Comparison of ENCODE assay signal across 9 cellular contexts in genomic region chr2:239396881-239397681, GRCh38. TPM values are rescaled to one million over a fixed set of nuclear protein-coding genes. Genes with fewer than 3 reads are reported as not detected.
A peak's percentile ranks its signal among the peaks of the same experiment; 100 is the strongest.
DNase-seq lines count a peak whose midpoint lies in the region; ATAC-seq and TF ChIP-seq lines count a peak whose summit lies in the region.
"Had no signal": no experiment of that assay in that cellular context is flagged by ENCODE, and none has a peak within 500 bp of the region (broad histone marks: within the 10 kb centered on the region; RNA-seq: fewer than 3 reads in every experiment).

No MANE protein-coding gene starts in this region.

- no peaks in the 10 kb centered on the region for H3K27me3 Mint-ChIP-seq in CD8-positive, alpha-beta memory T cell
- no peaks in the 10 kb centered on the region for H3K27me3 Mint-ChIP-seq in activated naive CD4-positive, alpha-beta T cell treated with anti-CD3 and anti-CD28 coated beads for 36 hours (ENCODE audit: low read depth)

- no peak overlapping the region for H3K14ac ChIP-seq in mesenchymal stem cell (ENCODE audit: low read length in 2 of 2)

- H3K79me2 ChIP-seq in Karpas-422 (ENCODE audit: low read length): peaks cover 5% of the 10 kb centered on the region; the same call in 1 of the 2 replicates

- peaks cover 0 to 9% (median 0%) of the 10 kb centered on the region in 3 donors for H3K36me3 Mint-ChIP-seq in CD8-positive, alpha-beta memory T cell
- H3K36me3 Mint-ChIP-seq in activated naive CD4-positive, alpha-beta T cell treated with anti-CD3 and anti-CD28 coated beads for 36 hours (ENCODE audit: low read depth): peaks cover 5% of the 10 kb centered on the region

- no peak overlapping the region for H2BK12ac ChIP-seq in mesenchymal stem cell (ENCODE audit: low read length in 2 of 2)

- H3K4me3 Mint-ChIP-seq in CD8-positive, alpha-beta memory T cell: peak overlapping the region in 2 of 7 donors; percentile 19 to 70
- no peak overlapping the region for H3K4me3 Mint-ChIP-seq in activated naive CD4-positive, alpha-beta T cell treated with anti-CD3 and anti-CD28 coated beads for 36 hours

- POLR2A ChIA-PET in CD8-positive, alpha-beta memory T cell (lab: Charles Lee): interaction anchor here (0.8 kb wide), 1 partner anchor 181 kb away, joined by 3 read pairs; no protein-coding TSS in a partner anchor

- H3K23ac ChIP-seq in mesenchymal stem cell (ENCODE audit: low read length in 2 of 2): no peak overlapping the region

- no peak for TF ChIP-seq EP300 in gastroesophageal sphincter (IDR thresholded peaks at IDR 0.05)
- TF ChIP-seq EP300 in suprapubic skin (IDR thresholded peaks at IDR 0.05): no peak

- no peaks in the 10 kb centered on the region for H3K36me3 ChIP-seq in CD8-positive, alpha-beta memory T cell (ENCODE audit: insufficient read depth, low read length)
- H3K36me3 ChIP-seq in Karpas-422 (ENCODE audit: insufficient read depth, low read length) (no peaks in the 10 kb centered on the region), mesenchymal stem cell (ENCODE audit: control insufficient read depth in 1 of 2, insufficient read depth in 2 of 2, low read depth in 1 of 2, low read length in 2 of 2) (peaks cover 0 to 8% of the 10 kb centered on the region in 2 experiments), left lung (no peaks in the 10 kb centered on the region), gastroesophageal sphincter (no peaks in the 10 kb centered on the region), suprapubic skin (no peaks in the 10 kb centered on the region)

- H3K9me3 Mint-ChIP-seq in CD8-positive, alpha-beta memory T cell: no peaks in the 10 kb centered on the region
- no peaks in the 10 kb centered on the region for H3K9me3 Mint-ChIP-seq in activated naive CD4-positive, alpha-beta T cell treated with anti-CD3 and anti-CD28 coated beads for 36 hours

- H2BK5ac ChIP-seq in mesenchymal stem cell (ENCODE audit: low read depth, low read length, poor library complexity, severe bottlenecking): no peak overlapping the region

- H3K27ac Mint-ChIP-seq in CD8-positive, alpha-beta memory T cell: peak overlapping the region in 6 of 8 donors; percentile 35 to 89 (median 74)
- peak overlapping the region; percentile 71 for H3K27ac Mint-ChIP-seq in activated naive CD4-positive, alpha-beta T cell treated with anti-CD3 and anti-CD28 coated beads for 36 hours

- H2BK15ac ChIP-seq in mesenchymal stem cell (ENCODE audit: low read depth, poor library complexity, severe bottlenecking): no peak overlapping the region

- ATAC-seq in left lung: no peak
- no peak for ATAC-seq in gastroesophageal sphincter
- ATAC-seq: esophagus mucosa had no signal

- CTCF ChIA-PET in CD8-positive, alpha-beta memory T cell (lab: Charles Lee): interaction anchor here (1.0 kb wide), 1 partner anchor 130 kb away, joined by 3 read pairs; no protein-coding TSS in a partner anchor
- CTCF ChIA-PET in activated naive CD4-positive, alpha-beta T cell treated with anti-CD3 and anti-CD28 coated beads for 36 hours (lab: Charles Lee): interaction anchor here (1.0 kb wide), 1 partner anchor 130 kb away, joined by 4 read pairs; no protein-coding TSS in a partner anchor

- no peaks in the 10 kb centered on the region for H3K27me3 ChIP-seq in CD8-positive, alpha-beta memory T cell (ENCODE audit: insufficient read depth, low read length, poor library complexity, severe bottlenecking)
- H3K27me3 ChIP-seq in Karpas-422 (ENCODE audit: low read length) (no peaks in the 10 kb centered on the region), mesenchymal stem cell (ENCODE audit: control insufficient read depth in 1 of 2, insufficient read depth in 1 of 2, low read length in 2 of 2) (no peaks in the 10 kb centered on the region), left lung (no peaks in the 10 kb centered on the region), gastroesophageal sphincter (no peaks in the 10 kb centered on the region), suprapubic skin (no peaks in the 10 kb centered on the region)

- peak in 2 of 5 donors; percentile 59 to 60 for DNase-seq in CD8-positive, alpha-beta memory T cell
- DNase-seq in Karpas-422 (peak; percentile 48), mesenchymal stem cell (no peak), left lung (no peak), suprapubic skin (ENCODE audit: low spot score in 2 of 2) (no peak), cerebellar nuclear complex (lab: John Stamatoyannopoulos, UW) (no peak)
- DNase-seq in activated naive CD4-positive, alpha-beta T cell treated with anti-CD3 and anti-CD28 coated beads for 36 hours: peak; percentile 75

- H2AFZ ChIP-seq in Karpas-422 (ENCODE audit: low read length) (no peak overlapping the region), mesenchymal stem cell (ENCODE audit: low read depth, low read length) (no peak overlapping the region)

- 90% methylated on average over 16 of the region's 19 CpGs for WGBS in mesenchymal stem cell
- 44 to 90% methylated on average over 4 to 9 of the region's 19 CpGs for WGBS in gastroesophageal sphincter (ENCODE audit: low coverage in 1 of 2), 2 donors
- WGBS in suprapubic skin: 71% methylated on average over 19 of the region's 19 CpGs

- H3K4me2 ChIP-seq in Karpas-422 (ENCODE audit: low read depth, low read length, poor library complexity, severe bottlenecking) (no peak overlapping the region), mesenchymal stem cell (ENCODE audit: low read length, poor library complexity, severe bottlenecking) (no peak overlapping the region)

- no peaks in the 10 kb centered on the region for H3K9me3 ChIP-seq in CD8-positive, alpha-beta memory T cell (ENCODE audit: low read length)
- H3K9me3 ChIP-seq in Karpas-422 (ENCODE audit: low read length) (no peaks in the 10 kb centered on the region), mesenchymal stem cell (ENCODE audit: control insufficient read depth, low read length) (no peaks in the 10 kb centered on the region), left lung (no peaks in the 10 kb centered on the region), gastroesophageal sphincter (no peaks in the 10 kb centered on the region), suprapubic skin (no peaks in the 10 kb centered on the region)

- H3K18ac ChIP-seq in mesenchymal stem cell (ENCODE audit: low read depth in 1 of 2, low read length in 2 of 2): no peak overlapping the region

- TF ChIP-seq POLR2A in gastroesophageal sphincter (IDR thresholded peaks at IDR 0.05): no peak
- TF ChIP-seq POLR2A in suprapubic skin (IDR thresholded peaks at IDR 0.05): no peak

- peaks cover 30 to 45% (median 42%) of the 10 kb centered on the region in 3 donors for H3K4me1 Mint-ChIP-seq in CD8-positive, alpha-beta memory T cell
- H3K4me1 Mint-ChIP-seq in activated naive CD4-positive, alpha-beta T cell treated with anti-CD3 and anti-CD28 coated beads for 36 hours (ENCODE audit: low read depth): peaks cover 44% of the 10 kb centered on the region

- H3K4me1 ChIP-seq in CD8-positive, alpha-beta memory T cell (ENCODE audit: insufficient read depth, low read length): peaks cover 26% of the 10 kb centered on the region
- peaks cover 16% of the 10 kb centered on the region for H3K4me1 ChIP-seq in Karpas-422 (ENCODE audit: low read length)
- H3K4me1 ChIP-seq in mesenchymal stem cell (ENCODE audit: control insufficient read depth, insufficient read depth, low read depth, low read length): peaks cover 36% of the 10 kb centered on the region
- peaks cover 16 to 52% of the 10 kb centered on the region in 2 donors for H3K4me1 ChIP-seq in left lung
- H3K4me1 ChIP-seq in gastroesophageal sphincter: peaks cover 0 to 80% (median 22%) of the 10 kb centered on the region in 3 donors
- peaks cover 41% of the 10 kb centered on the region for H3K4me1 ChIP-seq in suprapubic skin

- H3K4ac ChIP-seq in mesenchymal stem cell (ENCODE audit: low read depth in 1 of 2, low read length in 2 of 2): no peak overlapping the region

- H3K27ac ChIP-seq in CD8-positive, alpha-beta memory T cell (ENCODE audit: low read depth, low read length): no peak overlapping the region
- H3K27ac ChIP-seq in Karpas-422 (ENCODE audit: low read length) (no peak overlapping the region), mesenchymal stem cell (ENCODE audit: low read length, poor library complexity, severe bottlenecking) (no peak overlapping the region), left lung (no peak overlapping the region), gastroesophageal sphincter (peak overlapping the region in 2 of 4 donors; percentile 20 to 99), suprapubic skin (no peak overlapping the region)

- H3K4me3 ChIP-seq in CD8-positive, alpha-beta memory T cell (ENCODE audit: low read length): no peak overlapping the region
- H3K4me3 ChIP-seq in Karpas-422 (ENCODE audit: low read length) (no peak overlapping the region), mesenchymal stem cell (ENCODE audit: insufficient read depth in 1 of 2, low read depth in 1 of 2, low read length in 2 of 2) (no peak overlapping the region), left lung (no peak overlapping the region), gastroesophageal sphincter (no peak overlapping the region), suprapubic skin (no peak overlapping the region)

- peaks cover 53% of the 10 kb centered on the region for H4K20me1 ChIP-seq in Karpas-422 (ENCODE audit: insufficient read depth, low read depth, low read length)

- no peak overlapping the region for H2BK120ac ChIP-seq in mesenchymal stem cell (ENCODE audit: low read depth, low read length)

- TF ChIP-seq CTCF in left lung (IDR thresholded peaks at IDR 0.05): no peak
- TF ChIP-seq CTCF in gastroesophageal sphincter (IDR thresholded peaks at IDR 0.05): peak in 1 of 4 experiments; percentile 34
- TF ChIP-seq CTCF in suprapubic skin (IDR thresholded peaks at IDR 0.05): no peak

- H4K8ac ChIP-seq in mesenchymal stem cell (ENCODE audit: low read length): peak overlapping the region; percentile 14

- no peak overlapping the region for H2AK5ac ChIP-seq in mesenchymal stem cell (ENCODE audit: low read length, severe bottlenecking)

- H4K91ac ChIP-seq in mesenchymal stem cell (ENCODE audit: low read length): peak overlapping the region; percentile 41

- intact Hi-C loops in activated naive CD4-positive, alpha-beta T cell treated with anti-CD3 and anti-CD28 coated beads for 36 hours (cut with micrococcal nuclease): loop anchor here (1.0 kb wide), 1 partner anchor 130 kb away; no protein-coding TSS in a partner anchor
- intact Hi-C loops in left lung (cut with DNase I): no loop called here

- no peak overlapping the region for H3K9ac ChIP-seq in Karpas-422 (ENCODE audit: low read length)
- H3K9ac ChIP-seq in mesenchymal stem cell (ENCODE audit: low read length): no peak overlapping the region

- H3K9me2 ChIP-seq in Karpas-422 (replicated peaks; ENCODE audit: insufficient read depth, low read length): no peaks in the 10 kb centered on the region

- H3K79me1 ChIP-seq in mesenchymal stem cell (replicated peaks; ENCODE audit: low read length, poor library complexity, severe bottlenecking): peaks cover 39% of the 10 kb centered on the region

RNA-seq across cellular contexts. Expression of gene HDAC4, which starts 3.7 kb away (rescaled TPM):
- total RNA-seq in CD8-positive, alpha-beta memory T cell: 10 to 100 TPM; 24.0 to 28.8 TPM
- polyA plus RNA-seq in CD8-positive, alpha-beta memory T cell: 8.3 TPM
- total RNA-seq in Karpas-422 (2014; rRNA removed; shearing (Covaris generic); ENCODE audit: low replicate concordance): 8.5 and 16.5 TPM in 2 replicates
- total RNA-seq in activated naive CD4-positive, alpha-beta T cell treated with anti-CD3 and anti-CD28 coated beads for 36 hours: 10 to 100 TPM; 32.0 to 35.6 TPM
- polyA plus RNA-seq in mesenchymal stem cell (2013, experiment 1 of 2): 7.9 TPM
- 8.8 TPM for polyA plus RNA-seq in mesenchymal stem cell (2013, experiment 2 of 2)
- total RNA-seq in left lung (10 to 100 TPM; 31.8 to 36.8 TPM), gastroesophageal sphincter (100 to 1,000 TPM in 1 of 4 donors, 10 to 100 TPM in 3; 41.3 to 104 (median 85.8) TPM), suprapubic skin (100 to 1,000 TPM in 1 of 4 donors, 10 to 100 TPM in 3; 51.4 to 107 (median 70.8) TPM)

Comparison
In these comparisons a context has a peak if more than half of its experiments do, and no peak if none do; other contexts are left out.
1. DNase-seq: peak in Karpas-422 (single experiment) and activated naive CD4-positive, alpha-beta T cell treated with anti-CD3 and anti-CD28 coated beads for 36 hours (single experiment); none in mesenchymal stem cell (single experiment), left lung (0 of 2), suprapubic skin (0 of 2) and cerebellar nuclear complex (0 of 2).